ENCODE assay signal across 34 cellular contexts in genomic region chr11:109857637-109858036, GRCh38.
"Had no signal": no experiment of that assay in that cellular context is flagged by ENCODE, and none has a peak within 500 bp of the region (broad histone marks: within the 10 kb centered on the region; RNA-seq: fewer than 3 reads in every experiment).

No MANE protein-coding gene starts in this region.

- H3K4me3 ChIP-seq: breast epithelium had no signal

- H3K9me3 Mint-ChIP-seq: activated B cell treated with CpG ODN at 0.5 μM for 24 hours; activated CD4-positive, alpha-beta memory T cell treated with anti-CD3 and anti-CD28 coated beads for 36 hours; activated CD4-positive, alpha-beta T cell treated with anti-CD3 and anti-CD28 coated beads, Interleukin-2, amount 10 ng/mL, durations not matched to agents 24 days and 14 days; activated naive CD4-positive, alpha-beta T cell treated with anti-CD3 and anti-CD28 coated beads, Interleukin-2, amount 10 ng/mL, durations not matched to agents 7 days and 5 days; activated naive CD4-positive, alpha-beta T cell treated with anti-CD3 and anti-CD28 coated beads, Interleukin-2, amount 50 U/mL, for 24 hours; activated naive CD8-positive, alpha-beta T cell treated with anti-CD3 and anti-CD28 coated beads, Interleukin-2, amount 10 ng/mL, durations not matched to agents 7 days and 5 days; activated naive CD8-positive, alpha-beta T cell treated with anti-CD3 and anti-CD28 coated beads, Interleukin-2, amount 50 U/mL, for 24 hours; activated T-cell treated with anti-CD3 and anti-CD28 coated beads, Interleukin-2, amount 50 U/mL, for 24 hours; activated T-helper 2 cell treated with anti-CD3 and anti-CD28 coated beads, Interferon-gamma antibody, Interleukin-2, Interleukin-4, amounts not matched to agents 10 μg/mL and 5 μg/mL and 100 μg/mL, durations not matched to agents 14 hours and 24 hours and 36 hours; T-helper 1 cell treated with Interleukin-12 subunit alpha and Interleukin-12 subunit beta and Interleukin-4 antibody, amounts not matched to agents 30 μg/mL and 1 μg/mL, for 36 hours; T-helper 2 cell treated with Interferon-gamma antibody and Interleukin-4, amounts not matched to agents 5 μg/mL and 100 μg/mL, for 36 hours had no signal

- H3K27me3 ChIP-seq: breast epithelium had no signal

- H3K4me3 Mint-ChIP-seq: activated B cell treated with CpG ODN at 0.5 μM for 24 hours; activated CD4-positive, alpha-beta memory T cell treated with anti-CD3 and anti-CD28 coated beads for 36 hours; activated CD4-positive, alpha-beta T cell treated with anti-CD3 and anti-CD28 coated beads, Interleukin-2, amount 10 ng/mL, durations not matched to agents 24 days and 14 days; activated CD8-positive, alpha-beta memory T cell treated with anti-CD3 and anti-CD28 coated beads, Interleukin-2, amount 10 ng/mL, durations not matched to agents 7 days and 5 days; activated CD8-positive, alpha-beta T cell treated with anti-CD3 and anti-CD28 coated beads, Interleukin-2, amount 10 ng/mL, durations not matched to agents 7 days and 5 days; activated naive CD4-positive, alpha-beta T cell treated with anti-CD3 and anti-CD28 coated beads, Interleukin-2, amount 10 ng/mL, durations not matched to agents 7 days and 5 days; activated naive CD4-positive, alpha-beta T cell treated with anti-CD3 and anti-CD28 coated beads, Interleukin-2, amount 50 U/mL, for 24 hours; activated naive CD8-positive, alpha-beta T cell; activated naive CD8-positive, alpha-beta T cell treated with anti-CD3 and anti-CD28 coated beads, Interleukin-2, amount 10 ng/mL, durations not matched to agents 7 days and 5 days; activated naive CD8-positive, alpha-beta T cell treated with anti-CD3 and anti-CD28 coated beads, Interleukin-2, amount 50 U/mL, for 24 hours; activated T-cell treated with anti-CD3 and anti-CD28 coated beads, Interleukin-2, amount 50 U/mL, for 24 hours; brain; T-helper 1 cell treated with Interleukin-12 subunit alpha and Interleukin-12 subunit beta and Interleukin-4 antibody, amounts not matched to agents 30 μg/mL and 1 μg/mL, for 36 hours; T-helper 2 cell treated with Interferon-gamma antibody and Interleukin-4, amounts not matched to agents 5 μg/mL and 100 μg/mL, for 36 hours had no signal

- DNase-seq: activated B cell treated with CpG ODN at 0.5 μM for 24 hours; activated CD4-positive, alpha-beta memory T cell treated with anti-CD3 and anti-CD28 coated beads for 36 hours; activated CD4-positive, alpha-beta T cell treated with anti-CD3 and anti-CD28 coated beads for 4 hours; activated CD4-positive, alpha-beta T cell treated with anti-CD3 and anti-CD28 coated beads, Interleukin-2, amount 10 ng/mL, durations not matched to agents 24 days and 14 days; activated CD4-positive, alpha-beta T cell treated with anti-CD3 and anti-CD28 coated beads, Interleukin-2, amount 50 U/mL, for 1 hour; activated CD4-positive, alpha-beta T cell treated with anti-CD3 and anti-CD28 coated beads, Interleukin-2, amount 50 U/mL, for 4 hours; activated CD4-positive, CD25-positive, alpha-beta regulatory T cell treated with anti-CD3 and anti-CD28 coated beads, Interleukin-2, amount 50 U/mL, for 72 hours; activated CD8-positive, alpha-beta memory T cell treated with anti-CD3 and anti-CD28 coated beads for 24 hours; activated CD8-positive, alpha-beta memory T cell treated with anti-CD3 and anti-CD28 coated beads, Interleukin-2, amount 10 ng/mL, durations not matched to agents 7 days and 5 days; activated CD8-positive, alpha-beta memory T cell treated with anti-CD3 and anti-CD28 coated beads, Interleukin-2, amount 50 U/mL, for 48 hours; activated CD8-positive, alpha-beta T cell treated with anti-CD3 and anti-CD28 coated beads, Interleukin-2, amount 10 ng/mL, durations not matched to agents 7 days and 5 days; activated effector memory CD4-positive, alpha-beta T cell treated with Interleukin-2 at 50 U/mL for 16 hours; activated gamma-delta T cell; activated naive CD4-positive, alpha-beta T cell treated with anti-CD3 and anti-CD28 coated beads, Interleukin-2, amount 10 ng/mL, durations not matched to agents 7 days and 5 days; activated naive CD4-positive, alpha-beta T cell treated with Interleukin-2 at 50 U/mL for 16 hours; activated naive CD8-positive, alpha-beta T cell treated with anti-CD3 and anti-CD28 coated beads, Interleukin-2, amount 10 ng/mL, durations not matched to agents 7 days and 5 days; activated naive CD8-positive, alpha-beta T cell treated with anti-CD3 and anti-CD28 coated beads, Interleukin-2, amount 50 U/mL, for 24 hours; activated T-cell treated with anti-CD3 and anti-CD28 coated beads, Interleukin-2, amount 50 U/mL, for 24 hours; activated T-cell treated with anti-CD3 and anti-CD28 coated beads, Interleukin-2, amount 50 U/mL, for 48 hours; amniotic stem cell; aorta; central memory CD4-positive, alpha-beta T cell; T-helper 1 cell; T-helper 2 cell; T-helper 9 cell had no signal

- H3K4me1 Mint-ChIP-seq: activated B cell treated with CpG ODN at 0.5 μM for 24 hours; activated CD4-positive, alpha-beta T cell treated with anti-CD3 and anti-CD28 coated beads, Interleukin-2, amount 10 ng/mL, durations not matched to agents 24 days and 14 days; activated CD8-positive, alpha-beta memory T cell treated with anti-CD3 and anti-CD28 coated beads, Interleukin-2, amount 10 ng/mL, durations not matched to agents 7 days and 5 days; activated naive CD4-positive, alpha-beta T cell treated with anti-CD3 and anti-CD28 coated beads, Interleukin-2, amount 10 ng/mL, durations not matched to agents 7 days and 5 days; activated naive CD4-positive, alpha-beta T cell treated with anti-CD3 and anti-CD28 coated beads, Interleukin-2, amount 50 U/mL, for 24 hours; activated naive CD8-positive, alpha-beta T cell treated with anti-CD3 and anti-CD28 coated beads, Interleukin-2, amount 10 ng/mL, durations not matched to agents 7 days and 5 days had no signal

- H3K27ac Mint-ChIP-seq: activated B cell treated with CpG ODN at 0.5 μM for 24 hours; activated CD4-positive, alpha-beta memory T cell treated with anti-CD3 and anti-CD28 coated beads for 36 hours; activated CD4-positive, alpha-beta T cell treated with anti-CD3 and anti-CD28 coated beads, Interleukin-2, amount 10 ng/mL, durations not matched to agents 24 days and 14 days; activated CD8-positive, alpha-beta memory T cell treated with anti-CD3 and anti-CD28 coated beads, Interleukin-2, amount 10 ng/mL, durations not matched to agents 7 days and 5 days; activated CD8-positive, alpha-beta T cell treated with anti-CD3 and anti-CD28 coated beads, Interleukin-2, amount 10 ng/mL, durations not matched to agents 7 days and 5 days; activated naive CD4-positive, alpha-beta T cell treated with anti-CD3 and anti-CD28 coated beads, Interleukin-2, amount 10 ng/mL, durations not matched to agents 7 days and 5 days; activated naive CD4-positive, alpha-beta T cell treated with anti-CD3 and anti-CD28 coated beads, Interleukin-2, amount 50 U/mL, for 24 hours; activated naive CD8-positive, alpha-beta T cell; activated naive CD8-positive, alpha-beta T cell treated with anti-CD3 and anti-CD28 coated beads, Interleukin-2, amount 10 ng/mL, durations not matched to agents 7 days and 5 days; activated naive CD8-positive, alpha-beta T cell treated with anti-CD3 and anti-CD28 coated beads, Interleukin-2, amount 50 U/mL, for 24 hours; activated T-cell treated with anti-CD3 and anti-CD28 coated beads, Interleukin-2, amount 50 U/mL, for 24 hours; activated T-helper 2 cell treated with anti-CD3 and anti-CD28 coated beads, Interferon-gamma antibody, Interleukin-2, Interleukin-4, amounts not matched to agents 10 μg/mL and 5 μg/mL and 100 μg/mL, durations not matched to agents 14 hours and 24 hours and 36 hours; brain; T-helper 1 cell treated with Interleukin-12 subunit alpha and Interleukin-12 subunit beta and Interleukin-4 antibody, amounts not matched to agents 30 μg/mL and 1 μg/mL, for 36 hours; T-helper 2 cell treated with Interferon-gamma antibody and Interleukin-4, amounts not matched to agents 5 μg/mL and 100 μg/mL, for 36 hours had no signal

- ATAC-seq: activated CD8-positive, alpha-beta memory T cell treated with anti-CD3 and anti-CD28 coated beads, Interleukin-2, amount 10 ng/mL, durations not matched to agents 7 days and 5 days; activated CD8-positive, alpha-beta T cell treated with anti-CD3 and anti-CD28 coated beads, Interleukin-2, amount 10 ng/mL, durations not matched to agents 7 days and 5 days; activated naive CD8-positive, alpha-beta T cell treated with anti-CD3 and anti-CD28 coated beads, Interleukin-2, amount 50 U/mL, for 24 hours had no signal

- H3K9me3 ChIP-seq: breast epithelium had no signal

- H3K27me3 Mint-ChIP-seq: activated B cell treated with CpG ODN at 0.5 μM for 24 hours; activated CD4-positive, alpha-beta memory T cell treated with anti-CD3 and anti-CD28 coated beads for 36 hours; activated CD4-positive, alpha-beta T cell treated with anti-CD3 and anti-CD28 coated beads, Interleukin-2, amount 10 ng/mL, durations not matched to agents 24 days and 14 days; activated CD8-positive, alpha-beta memory T cell treated with anti-CD3 and anti-CD28 coated beads, Interleukin-2, amount 10 ng/mL, durations not matched to agents 7 days and 5 days; activated naive CD4-positive, alpha-beta T cell treated with anti-CD3 and anti-CD28 coated beads, Interleukin-2, amount 10 ng/mL, durations not matched to agents 7 days and 5 days; activated naive CD4-positive, alpha-beta T cell treated with anti-CD3 and anti-CD28 coated beads, Interleukin-2, amount 50 U/mL, for 24 hours; activated naive CD8-positive, alpha-beta T cell; activated naive CD8-positive, alpha-beta T cell treated with anti-CD3 and anti-CD28 coated beads, Interleukin-2, amount 50 U/mL, for 24 hours; activated T-cell treated with anti-CD3 and anti-CD28 coated beads, Interleukin-2, amount 50 U/mL, for 24 hours; brain had no signal

- H3K27ac ChIP-seq: breast epithelium, VCaP had no signal

- H3K4me1 ChIP-seq: breast epithelium had no signal

- H3K36me3 Mint-ChIP-seq: activated CD4-positive, alpha-beta memory T cell treated with anti-CD3 and anti-CD28 coated beads for 36 hours; activated CD8-positive, alpha-beta memory T cell treated with anti-CD3 and anti-CD28 coated beads, Interleukin-2, amount 10 ng/mL, durations not matched to agents 7 days and 5 days; activated naive CD4-positive, alpha-beta T cell treated with anti-CD3 and anti-CD28 coated beads, Interleukin-2, amount 10 ng/mL, durations not matched to agents 7 days and 5 days; activated naive CD4-positive, alpha-beta T cell treated with anti-CD3 and anti-CD28 coated beads, Interleukin-2, amount 50 U/mL, for 24 hours; activated naive CD8-positive, alpha-beta T cell; activated naive CD8-positive, alpha-beta T cell treated with anti-CD3 and anti-CD28 coated beads, Interleukin-2, amount 10 ng/mL, durations not matched to agents 7 days and 5 days; brain had no signal

- FAIRE-seq: TTC549 had no signal

- H3K36me3 ChIP-seq: breast epithelium had no signal
